In genomic region chr2:102939207-102939606, GRCh38 we compare ENCODE assay signal across 6 cellular contexts.
"Had no signal": no experiment of that assay in that cellular context is flagged by ENCODE, and none has a peak within 500 bp of the region (broad histone marks: within the 10 kb centered on the region; RNA-seq: fewer than 3 reads in every experiment).

No MANE protein-coding gene starts in this region.

- H3K9ac ChIP-seq: KMS-11 had no signal

- DNase-seq: IMR-90, KBM-7, KG1 had no signal

- H3K4me2 ChIP-seq: KMS-11 had no signal

- FAIRE-seq: HTR-8/SVneo had no signal

- H3K27ac ChIP-seq: HL-60, KMS-11 had no signal
